ENCODE assay signal across 8 cellular contexts in the genomic region with DNA sequence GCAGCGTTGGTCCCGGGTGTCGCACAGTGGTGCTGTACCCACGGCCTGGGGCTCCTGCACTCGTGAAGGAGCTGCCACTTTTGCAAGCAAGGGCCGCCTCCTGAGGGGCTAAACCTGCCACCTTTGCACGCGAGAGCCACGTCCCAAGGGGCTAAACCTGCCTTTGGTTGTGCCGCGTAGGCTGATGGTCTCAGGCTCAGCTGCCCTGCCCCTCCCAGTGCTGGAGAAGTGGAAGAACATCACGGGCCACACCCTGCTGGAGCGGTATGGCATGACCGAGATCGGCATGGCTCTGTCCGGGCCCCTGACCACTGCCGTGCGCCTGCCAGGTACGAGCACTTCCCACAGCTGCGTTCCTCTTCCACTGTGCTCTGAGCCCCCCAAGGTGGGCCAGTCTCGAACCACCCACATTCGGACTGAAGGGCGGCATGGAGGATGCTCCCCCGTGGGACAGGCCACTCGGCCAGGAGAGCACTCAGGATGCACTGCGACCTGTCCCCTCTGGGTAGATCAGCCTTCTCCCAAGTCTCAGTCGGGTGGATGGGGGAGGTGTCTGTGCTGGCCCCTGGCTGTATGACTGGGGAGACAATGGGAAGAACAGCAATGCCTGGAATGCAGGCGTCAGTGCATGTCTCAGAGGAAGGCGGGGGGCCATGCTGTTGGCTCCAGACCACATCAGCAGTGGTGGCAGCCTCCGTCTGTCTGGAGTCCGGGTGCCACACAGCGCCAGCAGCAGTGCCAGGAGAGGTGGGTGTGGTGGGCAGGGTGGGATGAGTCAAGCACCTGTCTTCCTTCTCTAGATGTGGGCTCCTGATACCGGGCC. TPM values are rescaled to one million over a fixed set of nuclear protein-coding genes. Genes with fewer than 3 reads are reported as not detected.
DNase-seq lines count a peak whose midpoint lies in the region; ATAC-seq and TF ChIP-seq lines count a peak whose summit lies in the region.

No MANE protein-coding gene starts in this region.

- H3K4me3 ChIP-seq in DND-41 (ENCODE audit: low read depth in 1 of 2, low read length in 2 of 2) (peak overlapping the region in 1 of 2 experiments; percentile 40; a peak in 2 of 4 replicates), NT2/D1 (ENCODE audit: insufficient read length, low read depth) (no peak overlapping the region), esophagus muscularis mucosa (peak overlapping the region in 1 of 4 donors; percentile 26)

- no peaks in the 10 kb centered on the region for H3K27me3 Mint-ChIP-seq in natural killer cell (ENCODE audit: low read depth in 2 of 2)

- no peaks in the 10 kb centered on the region for H3K9me3 Mint-ChIP-seq in natural killer cell

- peak overlapping the region; percentile 45 for H3K9ac ChIP-seq in DND-41 (ENCODE audit: low read depth, low read length)
- H3K9ac ChIP-seq in NT2/D1 (ENCODE audit: insufficient read length, low read depth): peak overlapping the region; percentile 57

- peaks cover 4% of the 10 kb centered on the region; the same call in 1 of the 2 replicates for H4K20me1 ChIP-seq in DND-41 (ENCODE audit: insufficient read depth, low read length)

- H3K9me3 ChIP-seq in DND-41 (ENCODE audit: insufficient read depth, low read length, severe bottlenecking): no peaks in the 10 kb centered on the region
- no peaks in the 10 kb centered on the region for H3K9me3 ChIP-seq in NT2/D1 (ENCODE audit: insufficient read depth, low read length)
- H3K9me3 ChIP-seq in esophagus muscularis mucosa: no peaks in the 10 kb centered on the region

- TF ChIP-seq POLR2A in esophagus muscularis mucosa (IDR thresholded peaks at IDR 0.05; ENCODE audit: low read depth): no peak

- no peak for TF ChIP-seq CTCF in DND-41 (IDR thresholded peaks at IDR 0.05; ENCODE audit: borderline replicate concordance, extremely low read depth, low read length, poor library complexity, severe bottlenecking)
- no peak for TF ChIP-seq CTCF in natural killer cell (IDR thresholded peaks at IDR 0.05)
- TF ChIP-seq CTCF in esophagus muscularis mucosa (IDR thresholded peaks at IDR 0.05): no peak

- peak overlapping the region; percentile 84 for H3K4me3 Mint-ChIP-seq in natural killer cell

- H3K36me3 ChIP-seq in DND-41 (ENCODE audit: insufficient read depth, low read length): peaks cover 80% of the 10 kb centered on the region
- H3K36me3 ChIP-seq in NT2/D1 (ENCODE audit: insufficient read depth, insufficient read length, low read length): peaks cover 91% of the 10 kb centered on the region
- H3K36me3 ChIP-seq in esophagus muscularis mucosa: peaks cover 37 to 95% (median 78%) of the 10 kb centered on the region in 4 donors

- no peak overlapping the region for H2AFZ ChIP-seq in DND-41 (ENCODE audit: low read depth, low read length)

- peaks cover 41% of the 10 kb centered on the region for H3K4me1 ChIP-seq in DND-41 (ENCODE audit: insufficient read depth, low read length)
- H3K4me1 ChIP-seq in NT2/D1 (ENCODE audit: insufficient read depth, insufficient read length): peaks cover 36% of the 10 kb centered on the region
- peaks cover 0 to 5% (median 0%) of the 10 kb centered on the region in 4 donors for H3K4me1 ChIP-seq in esophagus muscularis mucosa

- peaks cover 39 to 47% of the 10 kb centered on the region in 2 donors for H3K4me1 Mint-ChIP-seq in natural killer cell

- intact Hi-C loops in natural killer cell (cut with micrococcal nuclease): loop anchor here (2.0 kb wide), 1 partner anchor 102 kb away; the partner anchor contains the start of gene ZNF778
- intact Hi-C loops in esophagus muscularis mucosa (cut with DNase I): no loop called here

- H3K36me3 Mint-ChIP-seq in natural killer cell: no peaks in the 10 kb centered on the region

- no peak for TF ChIP-seq EP300 in esophagus muscularis mucosa (IDR thresholded peaks at IDR 0.05)

- H3K27ac Mint-ChIP-seq in natural killer cell: peak overlapping the region; percentile 92

- peak; percentile 39 for DNase-seq in DND-41
- DNase-seq in NT2/D1 (ENCODE audit: low read depth, low spot score): peak; percentile 81
- DNase-seq in caudate nucleus (lab: John Stamatoyannopoulos, UW): no peak
- DNase-seq in natural killer cell: no peak
- DNase-seq in HCEC 1CT: no peak
- DNase-seq in retina: no peak
- DNase-seq in esophagus muscularis mucosa (ENCODE audit: extremely low spot score): no peak
- DNase-seq in hippocampal formation (lab: John Stamatoyannopoulos, UW): no peak

- no peaks in the 10 kb centered on the region for H3K79me2 ChIP-seq in DND-41 (ENCODE audit: insufficient read depth, low read length)

- no peaks in the 10 kb centered on the region for H3K27me3 ChIP-seq in DND-41 (ENCODE audit: insufficient read depth, low read length, poor library complexity)
- no peaks in the 10 kb centered on the region for H3K27me3 ChIP-seq in NT2/D1 (ENCODE audit: insufficient read depth, insufficient read length)
- H3K27me3 ChIP-seq in esophagus muscularis mucosa: no peaks in the 10 kb centered on the region

- WGBS in esophagus muscularis mucosa: 93% methylated on average over 15 of the region's 33 CpGs

- H3K4me2 ChIP-seq in DND-41 (ENCODE audit: insufficient read depth, low read length): peak overlapping the region; percentile 61

- H3K27ac ChIP-seq in DND-41 (ENCODE audit: low read length) (peak overlapping the region; percentile 71), caudate nucleus (ENCODE audit: low read depth, low read length) (peak overlapping the region; percentile 79), esophagus muscularis mucosa (replicated peaks in 1 of 4) (no peak overlapping the region)

- peak; percentile 15 for ATAC-seq in DND-41 (ENCODE audit: insufficient read depth, low read depth)
- no peak for ATAC-seq in natural killer cell

RNA-seq across cellular contexts. Expression of gene ACSF3, which starts 20.7 kb away (rescaled TPM):
- 10 to 100 TPM; 45.0 to 71.4 (median 51.6) TPM for total RNA-seq in natural killer cell
- total RNA-seq in esophagus muscularis mucosa: 10 to 100 TPM; 23.5 to 29.8 (median 27.2) TPM

RNA-seq across cellular contexts. Expression of gene CDH15, which starts 57.2 kb away (rescaled TPM):
- total RNA-seq in natural killer cell (under 1 TPM in 1 of 3 donors, not detected in 2; 0.20 TPM), esophagus muscularis mucosa (under 1 TPM in 3 of 4 donors, not detected in 1; under 0.01 to 0.17 (median 0.13) TPM)

Comparison
In these comparisons a context has a peak if more than half of its experiments do, and no peak if none do; other contexts are left out.
1. DNase-seq: peak in DND-41 (single experiment) and NT2/D1 (single experiment); none in caudate nucleus (0 of 61), natural killer cell (single experiment), HCEC 1CT (single experiment), retina (single experiment), esophagus muscularis mucosa (single experiment) and hippocampal formation (0 of 2).
2. H3K27ac ChIP-seq: peak in DND-41 (single experiment) and caudate nucleus (single experiment); none in esophagus muscularis mucosa (0 of 4).